Comparison of ENCODE assay signal across 8 cellular contexts in genomic region chr22:20916916-20917810, GRCh38. TPM values are rescaled to one million over a fixed set of nuclear protein-coding genes. Genes with fewer than 3 reads are reported as not detected.
DNase-seq lines count a peak whose midpoint lies in the region; ATAC-seq and TF ChIP-seq lines count a peak whose summit lies in the region.

TSS of gene CRKL (plus strand) at chr22:20917407. CDS start at chr22:20917935, 528 bp downstream.

- no peaks in the 10 kb centered on the region for H3K36me3 ChIP-seq in thymus (ENCODE audit: control insufficient read depth, insufficient read depth)

- TF ChIP-seq CTCF in glutamatergic neuron (IDR thresholded peaks at IDR 0.05; ENCODE audit: partially characterized antibody, unreplicated experiment) (peak; percentile 92), osteocyte (IDR thresholded peaks at IDR 0.05) (peak; percentile 96)

- peaks cover 20 to 23% of the 10 kb centered on the region in 2 donors for H3K36me3 Mint-ChIP-seq in activated naive CD4-positive, alpha-beta T cell treated with anti-CD3 and anti-CD28 coated beads, Interleukin-2, amount 50 U/mL, for 72 hours
- H3K36me3 Mint-ChIP-seq in glutamatergic neuron (ENCODE audit: unreplicated experiment) (no peaks in the 10 kb centered on the region), osteocyte (ENCODE audit: unreplicated experiment) (no peaks in the 10 kb centered on the region)

- H3K4me1 Mint-ChIP-seq in glutamatergic neuron (ENCODE audit: low read depth, unreplicated experiment) (peaks cover 15% of the 10 kb centered on the region), osteocyte (ENCODE audit: unreplicated experiment) (peaks cover 41% of the 10 kb centered on the region)

- TF ChIP-seq POLR2A in GM10847 (IDR thresholded peaks at IDR 0.05; ENCODE audit: extremely low read depth, insufficient read length) = peak; percentile 64

- under 1% methylated on average over 92 of the region's 92 CpGs for WGBS in thymus

- H3K9me3 Mint-ChIP-seq in activated naive CD4-positive, alpha-beta T cell treated with anti-CD3 and anti-CD28 coated beads, Interleukin-2, amount 50 U/mL, for 72 hours = no peaks in the 10 kb centered on the region
- H3K9me3 Mint-ChIP-seq in glutamatergic neuron (ENCODE audit: unreplicated experiment) (peaks cover 11% of the 10 kb centered on the region), osteocyte (ENCODE audit: unreplicated experiment) (no peaks in the 10 kb centered on the region)

- peak within 1 kb of the TSS; percentile 92 to 94 for H3K27ac Mint-ChIP-seq in activated naive CD4-positive, alpha-beta T cell treated with anti-CD3 and anti-CD28 coated beads, Interleukin-2, amount 50 U/mL, for 72 hours
- H3K27ac Mint-ChIP-seq in glutamatergic neuron (ENCODE audit: unreplicated experiment) = peak within 1 kb of the TSS; percentile 98
- H3K27ac Mint-ChIP-seq in osteocyte (ENCODE audit: unreplicated experiment) = peak within 1 kb of the TSS; percentile 97

- peaks cover 6% of the 10 kb centered on the region for H3K4me1 ChIP-seq in thymus (ENCODE audit: control insufficient read depth, insufficient read depth, low read length)

- H3K9me3 ChIP-seq in thymus (ENCODE audit: control insufficient read depth) = no peaks in the 10 kb centered on the region

- H3K27me3 Mint-ChIP-seq in glutamatergic neuron (ENCODE audit: unreplicated experiment) = peaks cover 12% of the 10 kb centered on the region
- H3K27me3 Mint-ChIP-seq in osteocyte (ENCODE audit: unreplicated experiment) = no peaks in the 10 kb centered on the region

- peak; percentile 96 for ATAC-seq in HG02610 (IDR thresholded peaks at IDR 0.05; ENCODE audit: unreplicated experiment)
- ATAC-seq in SK-N-SH treated with all-trans-retinoic acid at 6 μM for 48 hours = peak; percentile 98
- ATAC-seq in activated naive CD4-positive, alpha-beta T cell treated with anti-CD3 and anti-CD28 coated beads, Interleukin-2, amount 50 U/mL, for 72 hours = peak; percentile 93 to 99

- no peaks in the 10 kb centered on the region for H3K27me3 ChIP-seq in thymus (ENCODE audit: control insufficient read depth, insufficient read depth)

- H3K4me3 ChIP-seq in thymus (ENCODE audit: low read length) = peak within 1 kb of the TSS; percentile 79

- H3K4me3 Mint-ChIP-seq in glutamatergic neuron (ENCODE audit: unreplicated experiment) (peak within 1 kb of the TSS; percentile 91), osteocyte (ENCODE audit: unreplicated experiment) (peak within 1 kb of the TSS; percentile 93)

- peak within 1 kb of the TSS; percentile 92 for H3K27ac ChIP-seq in thymus (ENCODE audit: low read depth)

- DNase-seq in NCI-H1092 (lab: John Stamatoyannopoulos, UW) (peak; percentile 97), glutamatergic neuron (peak; percentile 96), osteocyte (ENCODE audit: extremely low spot score, unreplicated experiment) (peak; percentile 100)
- DNase-seq in activated naive CD4-positive, alpha-beta T cell treated with anti-CD3 and anti-CD28 coated beads, Interleukin-2, amount 50 U/mL, for 72 hours (ENCODE audit: low spot score in 2 of 2) = peak; percentile 93 to 98

TF ChIP-seq in SK-N-SH treated with all-trans-retinoic acid at 6 μM for 48 hours, 23 proteins besides CTCF, POLR2A, EP300 and RAD21:
- peak; percentile 37; the same call in 1 of the 2 replicates for TF ChIP-seq TSHZ2 (CRISPR knock-in tag; IDR thresholded peaks at IDR 0.05)
- TF ChIP-seq, protein P1, sequence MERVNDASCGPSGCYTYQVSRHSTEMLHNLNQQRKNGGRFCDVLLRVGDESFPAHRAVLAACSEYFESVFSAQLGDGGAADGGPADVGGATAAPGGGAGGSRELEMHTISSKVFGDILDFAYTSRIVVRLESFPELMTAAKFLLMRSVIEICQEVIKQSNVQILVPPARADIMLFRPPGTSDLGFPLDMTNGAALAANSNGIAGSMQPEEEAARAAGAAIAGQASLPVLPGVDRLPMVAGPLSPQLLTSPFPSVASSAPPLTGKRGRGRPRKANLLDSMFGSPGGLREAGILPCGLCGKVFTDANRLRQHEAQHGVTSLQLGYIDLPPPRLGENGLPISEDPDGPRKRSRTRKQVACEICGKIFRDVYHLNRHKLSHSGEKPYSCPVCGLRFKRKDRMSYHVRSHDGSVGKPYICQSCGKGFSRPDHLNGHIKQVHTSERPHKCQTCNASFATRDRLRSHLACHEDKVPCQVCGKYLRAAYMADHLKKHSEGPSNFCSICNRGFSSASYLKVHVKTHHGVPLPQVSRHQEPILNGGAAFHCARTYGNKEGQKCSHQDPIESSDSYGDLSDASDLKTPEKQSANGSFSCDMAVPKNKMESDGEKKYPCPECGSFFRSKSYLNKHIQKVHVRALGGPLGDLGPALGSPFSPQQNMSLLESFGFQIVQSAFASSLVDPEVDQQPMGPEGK (CRISPR knock-in tag; IDR thresholded peaks at IDR 0.05; ENCODE audit: borderline replicate concordance) = no peak

RNA-seq across cellular contexts. Expression of gene CRKL, which starts in this region (rescaled TPM):
- total RNA-seq in activated naive CD4-positive, alpha-beta T cell treated with anti-CD3 and anti-CD28 coated beads, Interleukin-2, amount 50 U/mL, for 72 hours = 10 to 100 TPM; 70.0 to 84.9 TPM
- total RNA-seq in glutamatergic neuron (ENCODE audit: unreplicated experiment) (59.6 TPM), osteocyte (56.0 and 58.8 TPM in 2 replicates)
- 21.9 TPM for polyA plus RNA-seq in thymus

Comparison
In these comparisons a context has a peak if more than half of its experiments do, and no peak if none do; other contexts are left out.
1. Peak in every context shown above with its lines: DNase-seq, ATAC-seq, H3K4me3 ChIP-seq and H3K27ac ChIP-seq.